15 cellular contexts compared by ENCODE assay signal in the genomic region with DNA sequence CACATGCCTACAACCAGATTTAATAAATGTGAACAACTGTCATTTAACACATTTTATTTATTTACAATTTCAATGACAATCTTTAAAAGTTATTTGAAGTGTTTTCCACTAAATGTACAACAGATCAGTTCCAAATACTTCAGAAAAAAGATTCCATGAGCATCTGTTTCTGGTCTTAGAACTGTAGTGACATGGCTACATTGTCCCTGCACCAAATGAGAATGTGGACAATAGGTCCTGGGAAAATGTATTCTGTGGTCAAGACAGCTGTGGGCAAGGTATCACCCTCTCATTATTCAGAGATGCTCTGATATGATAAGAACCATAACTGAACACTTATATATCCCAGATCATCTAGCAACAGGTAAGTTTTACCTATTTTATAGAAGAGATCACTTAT. TPM values are rescaled to one million over a fixed set of nuclear protein-coding genes. Genes with fewer than 3 reads are reported as not detected.
A peak's percentile ranks its signal among the peaks of the same experiment; 100 is the strongest.
DNase-seq lines count a peak whose midpoint lies in the region; ATAC-seq, FAIRE-seq and TF ChIP-seq lines count a peak whose summit lies in the region.
"Had no signal": no experiment of that assay in that cellular context is flagged by ENCODE, and none has a peak within 500 bp of the region (broad histone marks: within the 10 kb centered on the region; RNA-seq: fewer than 3 reads in every experiment).

No MANE protein-coding gene starts in this region.

- no peak for TF ChIP-seq CTCF in HepG2 (CRISPR knock-in tag; IDR thresholded peaks at IDR 0.05)
- TF ChIP-seq CTCF in right lobe of liver (IDR thresholded peaks at IDR 0.05), result no peak
- no peak for TF ChIP-seq CTCF in OCI-LY3 (IDR thresholded peaks at IDR 0.05; ENCODE audit: low read depth, low read length)
- TF ChIP-seq CTCF in transverse colon (IDR thresholded peaks at IDR 0.05), result no peak
- TF ChIP-seq CTCF in sigmoid colon (IDR thresholded peaks at IDR 0.05), result no peak

- H3K4me2 ChIP-seq in HepG2 (ENCODE audit: low read depth, low read length), result peak overlapping the region; percentile 56
- peak overlapping the region; percentile 15 for H3K4me2 ChIP-seq in OCI-LY3 (ENCODE audit: low read length)
- H3K4me2 ChIP-seq: SK-N-SH had no signal

- no peak for DNase-seq in HepG2 (ENCODE audit: low spot score)
- DNase-seq in right lobe of liver, result no peak
- DNase-seq in epithelial cell of prostate (ENCODE audit: low read depth, low spot score), result no peak
- no peak for DNase-seq in transverse colon
- no peak for DNase-seq in H7
- DNase-seq in sigmoid colon, result no peak
- DNase-seq in anterior cingulate cortex (lab: John Stamatoyannopoulos, UW), result no peak
- DNase-seq: activated CD4-positive, CD25-positive, alpha-beta regulatory T cell treated with anti-CD3 and anti-CD28 coated beads, Interleukin-2, amount 50 U/mL, for 72 hours; activated gamma-delta T cell; NCI-H1105; NCI-H2227 treated with DMSO at 0.1 percent for 48 hours; SK-N-SH; stimulated activated CD4-positive, alpha-beta T cell treated with anti-CD3 and anti-CD28 coated beads, Interleukin-1b, Interleukin-23, amount 100 ng/mL, for 48 hours had no signal

- H4K20me1 ChIP-seq in HepG2 (ENCODE audit: insufficient read depth, low read length), result peaks cover 14% of the 10 kb centered on the region; the same call in 1 of the 2 replicates
- peaks cover 94% of the 10 kb centered on the region for H4K20me1 ChIP-seq in OCI-LY3 (ENCODE audit: insufficient read depth, low read length)

- TF ChIP-seq RAD21 in HepG2 (CRISPR knock-in tag; IDR thresholded peaks at IDR 0.05), result no peak

- H3K4me1 ChIP-seq in HepG2 (ENCODE audit: insufficient read depth, low read length) (peaks cover 63% of the 10 kb centered on the region), right lobe of liver (peaks cover 0 to 37% (median 17%) of the 10 kb centered on the region in 4 donors), OCI-LY3 (ENCODE audit: low read length) (peaks cover 50% of the 10 kb centered on the region), transverse colon (peaks cover 36 to 87% (median 58%) of the 10 kb centered on the region in 4 donors), sigmoid colon (peaks cover 0 to 82% (median 47%) of the 10 kb centered on the region in 4 donors)

- intact Hi-C loops in HepG2 (cut with micrococcal nuclease; ENCODE audit: unreplicated experiment), result no loop called here
- intact Hi-C loops in right lobe of liver (cut with DNase I), result no loop called here
- intact Hi-C loops in transverse colon (cut with DNase I; ENCODE audit: low total_unique reads), result no loop called here
- intact Hi-C loops in sigmoid colon (cut with DNase I), result no loop called here

- POLR2A ChIA-PET in HepG2 (lab: Yijun Ruan, JAX), result interaction anchor here (0.9 kb wide), 1 partner anchor 80 kb away, joined by 3 read pairs; no protein-coding TSS in a partner anchor

- in situ Hi-C loops in HepG2 (cut with HindIII; ENCODE audit: extremely low pct_ligation_motif_present, low pct_unique_long_range_greater_than_20kb) (loop anchor here (10.0 kb wide), 1 partner anchor 79 kb away; no protein-coding TSS in a partner anchor), transverse colon (cut with MboI; ENCODE audit: low pct_ligation_motif_present in 1 of 4, low pct_unique_long_range_greater_than_20kb in 1 of 4, low sequenced_read_pairs in 3 of 4) (loop anchor here in 1 of 4 donors (25.0 kb wide), 1 partner anchor 188 kb away; the partner anchor contains the start of gene SLC25A15)

- BruUV-seq in HepG2 (replicated peaks; lab: Mats Ljungman, UMichigan), result no TSS peak

- H2AFZ ChIP-seq in HepG2 (ENCODE audit: low read length) (no peak overlapping the region), OCI-LY3 (ENCODE audit: low read depth, low read length) (no peak overlapping the region)

- H3K27ac ChIP-seq in HepG2 (ENCODE audit: extremely low read length, insufficient read depth, low read length) (peak overlapping the region; percentile 57), right lobe of liver (peak overlapping the region in 1 of 3 donors; percentile 19), OCI-LY3 (ENCODE audit: low read length) (no peak overlapping the region), epithelial cell of prostate (peak overlapping the region; percentile 58), transverse colon (peak overlapping the region; percentile 71 to 82 (median 78)), sigmoid colon (no peak overlapping the region)

- H3K9me3 ChIP-seq in HepG2 (ENCODE audit: low read length) (no peaks in the 10 kb centered on the region), right lobe of liver (no peaks in the 10 kb centered on the region), OCI-LY3 (ENCODE audit: insufficient read depth, low read length) (no peaks in the 10 kb centered on the region), transverse colon (no peaks in the 10 kb centered on the region), sigmoid colon (no peaks in the 10 kb centered on the region)
- H3K9me3 ChIP-seq: SK-N-SH had no signal

- no peak for FAIRE-seq in HepG2 (lab: Jason Lieb, UNC)
- FAIRE-seq: urothelium cell line had no signal

- H3K4me3 ChIP-seq in HepG2 (replicated peaks in 1 of 3; ENCODE audit: insufficient read depth in 1 of 3, low read depth in 2 of 3, low read length in 3 of 3), result no peak overlapping the region
- H3K4me3 ChIP-seq in right lobe of liver, result no peak overlapping the region
- H3K4me3 ChIP-seq in OCI-LY3 (ENCODE audit: low read length), result no peak overlapping the region
- no peak overlapping the region for H3K4me3 ChIP-seq in transverse colon
- no peak overlapping the region for H3K4me3 ChIP-seq in H7 (ENCODE audit: insufficient read depth, low read depth, low read length)
- H3K4me3 ChIP-seq in sigmoid colon, result no peak overlapping the region

- peaks cover 3 to 18% of the 10 kb centered on the region in 2 experiments; a peak in 4 of 5 replicates for H3K36me3 ChIP-seq in HepG2 (replicated peaks in 1 of 2; ENCODE audit: control insufficient read depth in 1 of 2, insufficient read depth in 2 of 2, low read length in 2 of 2)
- H3K36me3 ChIP-seq in right lobe of liver, result no peaks in the 10 kb centered on the region
- H3K36me3 ChIP-seq in OCI-LY3 (replicated peaks; ENCODE audit: low read depth, low read length), result peaks cover 27% of the 10 kb centered on the region
- H3K36me3 ChIP-seq in transverse colon, result no peaks in the 10 kb centered on the region
- no peaks in the 10 kb centered on the region for H3K36me3 ChIP-seq in H7 (replicated peaks; ENCODE audit: control insufficient read depth, insufficient read depth, low read length)
- H3K36me3 ChIP-seq in sigmoid colon, result no peaks in the 10 kb centered on the region

- TF ChIP-seq POLR2A in HepG2 (IDR thresholded peaks at IDR 0.05; ENCODE audit: insufficient read depth in 1 of 2, low read depth in 2 of 2, low read length in 2 of 2) (no peak), right lobe of liver (IDR thresholded peaks at IDR 0.05) (no peak), transverse colon (IDR thresholded peaks at IDR 0.05) (no peak), sigmoid colon (IDR thresholded peaks at IDR 0.05) (no peak)

- H3K27me3 ChIP-seq in HepG2 (ENCODE audit: control insufficient read depth in 1 of 2, insufficient read depth in 2 of 2, low read length in 2 of 2), result no peaks in the 10 kb centered on the region
- H3K27me3 ChIP-seq in right lobe of liver, result no peaks in the 10 kb centered on the region
- no peaks in the 10 kb centered on the region for H3K27me3 ChIP-seq in OCI-LY3 (ENCODE audit: low read depth, low read length)
- no peaks in the 10 kb centered on the region for H3K27me3 ChIP-seq in transverse colon
- H3K27me3 ChIP-seq in H7 (ENCODE audit: control insufficient read depth, insufficient read depth, low read length), result no peaks in the 10 kb centered on the region
- H3K27me3 ChIP-seq in sigmoid colon, result no peaks in the 10 kb centered on the region

- TF ChIP-seq EP300 in HepG2 (IDR thresholded peaks at IDR 0.05; ENCODE audit: low read depth in 2 of 2, low read length in 2 of 2) (no peak), HepG2 (CRISPR knock-in tag; IDR thresholded peaks at IDR 0.05; ENCODE audit: borderline replicate concordance) (no peak), transverse colon (IDR thresholded peaks at IDR 0.05; ENCODE audit: low read depth) (no peak), sigmoid colon (IDR thresholded peaks at IDR 0.05) (no peak)

- peaks cover 90% of the 10 kb centered on the region for H3K79me2 ChIP-seq in HepG2 (ENCODE audit: insufficient read depth, low read length)
- peaks cover 100% of the 10 kb centered on the region for H3K79me2 ChIP-seq in OCI-LY3 (ENCODE audit: low read length)

- CTCF ChIA-PET in HepG2 (lab: Yijun Ruan, JAX; ENCODE audit: low intra/inter-chr PET ratio, low total read pairs), result interaction anchor here (1.7 kb wide), 1 partner anchor 79 kb away, joined by 7 read pairs; no protein-coding TSS in a partner anchor

- H3K9ac ChIP-seq in HepG2 (ENCODE audit: insufficient read depth, low read depth, low read length), result no peak overlapping the region
- H3K9ac ChIP-seq in OCI-LY3 (ENCODE audit: low read length), result no peak overlapping the region
- H3K9ac ChIP-seq: SK-N-SH had no signal

- ATAC-seq in HepG2 (no peak), right lobe of liver (no peak)

RNA-seq across cellular contexts. Expression of gene ELF1, which starts 43.7 kb away (rescaled TPM):
- total RNA-seq in HepG2 (2016; rRNA removed; fragmentation: Illumina TruSeq; extraction: Trizol) (71.5 and 91.5 TPM in 2 replicates), right lobe of liver (10 to 100 TPM; 24.1 to 35.4 (median 31.0) TPM), transverse colon (100 to 1,000 TPM in 3 of 4 donors, 10 to 100 TPM in 1; 38.0 to 123 (median 105) TPM), sigmoid colon (10 to 100 TPM; 47.4 to 68.5 (median 58.0) TPM)
- total RNA-seq in HepG2 (2016; cell fraction: cytosol; rRNA removed; fragmentation: Illumina TruSeq; extraction: Trizol; ENCODE audit: low read depth), result 12.1 and 14.2 TPM in 2 replicates
- total RNA-seq in HepG2 (2016; cell fraction: insoluble cytoplasmic fraction; rRNA removed; fragmentation: Illumina TruSeq; extraction: Trizol), result 70.6 and 87.4 TPM in 2 replicates
- total RNA-seq in HepG2 (2016; cell fraction: membrane; rRNA removed; fragmentation: Illumina TruSeq; extraction: Trizol), result 24.5 and 26.2 TPM in 2 replicates
- total RNA-seq in HepG2 (2016; cell fraction: nucleus; rRNA removed; fragmentation: Illumina TruSeq; extraction: Trizol), result 78.4 and 79.2 TPM in 2 replicates
- polyA plus RNA-seq in HepG2 (2011; rRNA removed) (24.6 and 26.5 TPM in 2 replicates), sigmoid colon (10 to 100 TPM; 31.8 to 45.3 (median 35.1) TPM)
- polyA plus RNA-seq in HepG2 (2011; cell fraction: cytosol; rRNA removed), result 14.1 and 18.0 TPM in 2 replicates
- 15.7 and 16.1 TPM in 2 replicates for polyA plus RNA-seq in HepG2 (2011; cell fraction: nucleus; rRNA removed)
- 28.9 and 32.2 TPM in 2 replicates for polyA plus RNA-seq in HepG2 (2012)
- polyA plus RNA-seq in HepG2 (2016; cell fraction: cytosol; fragmentation: Illumina TruSeq; extraction: Trizol; ENCODE audit: low read depth), result 1.6 and 1.9 TPM in 2 replicates
- 55.8 and 56.2 TPM in 2 replicates for polyA plus RNA-seq in HepG2 (2016; cell fraction: insoluble cytoplasmic fraction; fragmentation: Illumina TruSeq; extraction: Trizol; ENCODE audit: low read depth)
- 6.4 and 6.6 TPM in 2 replicates for polyA plus RNA-seq in HepG2 (2016; cell fraction: membrane; fragmentation: Illumina TruSeq; extraction: Trizol; ENCODE audit: low read depth)
- 46.4 and 47.1 TPM in 2 replicates for polyA plus RNA-seq in HepG2 (2016; cell fraction: nucleus; fragmentation: Illumina TruSeq; extraction: Trizol; ENCODE audit: insufficient read depth, low read depth)
- 18.2 and 60.6 TPM in 2 replicates for polyA minus RNA-seq in HepG2 (2011; rRNA and poly(A)+ RNA removed; ENCODE audit: low replicate concordance)
- polyA minus RNA-seq in HepG2 (2011; cell fraction: cytosol; rRNA and poly(A)+ RNA removed), result 29.5 and 31.8 TPM in 2 replicates
- polyA minus RNA-seq in HepG2 (2011; cell fraction: nucleus; rRNA and poly(A)+ RNA removed), result 77.6 and 81.4 TPM in 2 replicates
- total RNA-seq in H7 (2014; rRNA removed; shearing (Covaris generic)), result 18.6 and 19.1 TPM in 2 replicates

Comparison
In these comparisons a context has a peak if more than half of its experiments do, and no peak if none do; other contexts are left out.
1. H3K27ac ChIP-seq: peak in HepG2 (single experiment), epithelial cell of prostate (single experiment) and transverse colon (4 of 4); none in OCI-LY3 (single experiment) and sigmoid colon (0 of 4).